In the genomic region with DNA sequence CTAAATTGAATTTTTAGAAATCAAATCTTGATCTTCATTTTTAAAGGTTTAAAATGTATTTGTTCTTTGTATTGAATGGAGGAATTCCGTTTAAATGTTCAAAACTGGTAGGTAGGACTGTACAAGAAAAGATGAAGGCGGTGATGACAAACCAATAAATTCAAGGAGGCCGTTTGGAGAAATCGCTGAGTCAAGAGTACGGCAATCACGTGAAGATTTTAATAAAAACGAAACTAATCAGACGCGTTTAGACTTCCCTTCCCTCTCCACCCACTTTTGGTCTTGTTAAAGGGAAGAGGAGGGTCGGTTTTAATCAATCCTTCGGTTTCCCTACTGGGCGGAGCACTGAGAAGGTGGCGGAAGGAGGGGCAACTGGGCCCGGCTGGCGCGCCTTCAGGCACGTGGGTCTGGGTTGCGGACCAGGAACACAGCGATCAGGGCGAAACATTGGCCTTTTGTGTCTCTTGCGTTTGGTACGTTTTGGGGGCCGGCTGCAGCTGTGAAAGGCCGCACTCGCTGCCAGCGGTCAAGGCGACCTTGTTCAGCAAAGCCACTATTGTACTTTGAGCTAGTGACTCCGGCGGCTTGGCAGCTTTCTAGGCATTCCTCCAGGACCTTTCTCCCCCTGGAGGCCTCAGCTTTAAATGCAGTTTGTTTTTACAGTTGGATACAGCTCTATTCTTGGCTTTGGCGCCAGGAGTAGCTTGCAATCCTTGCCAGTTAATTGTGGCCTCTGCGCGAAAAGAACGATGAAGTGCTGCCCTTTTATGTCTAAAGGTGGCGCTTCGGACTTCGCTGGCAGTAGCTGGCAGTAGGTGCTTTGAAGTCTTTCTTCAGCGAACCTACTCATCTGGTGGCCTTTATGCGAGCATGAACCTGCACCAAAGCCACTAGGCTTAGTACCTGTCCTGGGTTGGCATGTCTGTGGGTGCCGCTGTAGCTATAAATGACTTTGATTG, we compare ENCODE assay signal across 8 cellular contexts. TPM values are rescaled to one million over a fixed set of nuclear protein-coding genes. Genes with fewer than 3 reads are reported as not detected.
A peak's percentile ranks its signal among the peaks of the same experiment; 100 is the strongest.
DNase-seq lines count a peak whose midpoint lies in the region; ATAC-seq and TF ChIP-seq lines count a peak whose summit lies in the region.

No MANE protein-coding gene starts in this region.

- intact Hi-C loops in PC-3 (cut with micrococcal nuclease) (loop anchor here (1.0 kb wide), 1 partner anchor 17 kb away; a partner anchor contains a TSS), stomach (cut with DNase I; ENCODE audit: low total_unique reads) (no loop called here)
- intact Hi-C loops in activated T-helper 1 cell treated with anti-CD3 and anti-CD28 coated beads, Interleukin-12 subunit alpha, Interleukin-12 subunit beta, Interleukin-2, Interleukin-4 antibody, amounts not matched to agents 30 ng/mL and 10 ng/mL and 1 ng/mL, durations not matched to agents 14 hours and 24 hours and 36 hours (cut with micrococcal nuclease) = loop anchor here (1.0 to 5.0 kb wide), 4 partner anchors 12 to 234 kb away; a partner anchor contains a TSS

- H3K79me2 ChIP-seq in PC-3 (ENCODE audit: low read length) = no peaks in the 10 kb centered on the region
- no peaks in the 10 kb centered on the region for H3K79me2 ChIP-seq in fibroblast of lung (ENCODE audit: control insufficient read depth, insufficient read depth, low read length)

- TF ChIP-seq CTCF in PC-3 (conservative IDR thresholded peaks at IDR 0.05; ENCODE audit: low read depth, low read length) (peak; percentile 68), fibroblast of lung (conservative IDR thresholded peaks at IDR 0.05 in 1 of 2, IDR thresholded peaks at IDR 0.05 in 1 of 2; ENCODE audit: low read depth in 1 of 2, low read length in 2 of 2) (peak; percentile 41 to 55), stomach (IDR thresholded peaks at IDR 0.05) (peak in 4 of 7 experiments; percentile 30 to 48 (median 40))

- POLR2A ChIA-PET in PC-3 (lab: Charles Lee; ENCODE audit: unreplicated experiment) = interaction anchor here (0.7 kb wide), 1 partner anchor 261 kb away, joined by 7 read pairs; no protein-coding TSS in a partner anchor

- peaks cover 9% of the 10 kb centered on the region; the same call in 1 of the 2 replicates for H3K4me1 ChIP-seq in PC-3 (ENCODE audit: insufficient read depth, low read length)
- H3K4me1 ChIP-seq in fibroblast of lung (ENCODE audit: control insufficient read depth, extremely low read depth, insufficient read depth, low read length) = no peaks in the 10 kb centered on the region
- H3K4me1 ChIP-seq in stomach = peaks cover 0 to 4% (median 0%) of the 10 kb centered on the region in 4 donors

- H3K27ac ChIP-seq in PC-3 (ENCODE audit: low read length) (peak overlapping the region; percentile 76), fibroblast of lung (ENCODE audit: insufficient read depth, low read length) (peak overlapping the region; percentile 56), stomach (peak overlapping the region; percentile 82 to 91 (median 85))

- no peak for TF ChIP-seq EP300 in stomach (IDR thresholded peaks at IDR 0.05)

- H3K9me3 Mint-ChIP-seq in activated T-helper 1 cell treated with anti-CD3 and anti-CD28 coated beads, Interleukin-12 subunit alpha, Interleukin-12 subunit beta, Interleukin-2, Interleukin-4 antibody, amounts not matched to agents 30 ng/mL and 10 ng/mL and 1 ng/mL, durations not matched to agents 14 hours and 24 hours and 36 hours = no peaks in the 10 kb centered on the region
- peaks cover 0 to 5% (median 2%) of the 10 kb centered on the region in 7 donors for H3K9me3 Mint-ChIP-seq in naive B cell

- no peaks in the 10 kb centered on the region for H3K36me3 Mint-ChIP-seq in activated T-helper 1 cell treated with anti-CD3 and anti-CD28 coated beads, Interleukin-12 subunit alpha, Interleukin-12 subunit beta, Interleukin-2, Interleukin-4 antibody, amounts not matched to agents 30 ng/mL and 10 ng/mL and 1 ng/mL, durations not matched to agents 14 hours and 24 hours and 36 hours (ENCODE audit: low read depth)
- no peaks in the 10 kb centered on the region for H3K36me3 Mint-ChIP-seq in naive B cell

- ATAC-seq in GM21526 (IDR thresholded peaks at IDR 0.05; ENCODE audit: low FRiP score, unreplicated experiment) = peak; percentile 67
- peak; percentile 93 for ATAC-seq in PC-3
- peak; percentile 73 to 78 for ATAC-seq in naive B cell (ENCODE audit: low read depth in 2 of 2)

- DNase-seq in DMS153 treated with DMSO at 0.1 percent for 48 hours (lab: John Stamatoyannopoulos, UW; ENCODE audit: unreplicated experiment) = peak; percentile 92
- peak; percentile 20 for DNase-seq in HuH-7.5 (ENCODE audit: low spot score)
- DNase-seq in PC-3 = peak; percentile 86
- DNase-seq in activated T-helper 1 cell treated with anti-CD3 and anti-CD28 coated beads, Interleukin-12 subunit alpha, Interleukin-12 subunit beta, Interleukin-2, Interleukin-4 antibody, amounts not matched to agents 30 ng/mL and 10 ng/mL and 1 ng/mL, durations not matched to agents 14 hours and 24 hours and 36 hours (ENCODE audit: low spot score) = peak; percentile 40
- peak; percentile 74 to 90 for DNase-seq in fibroblast of lung (ENCODE audit: low read depth in 2 of 2)
- peak; percentile 50 for DNase-seq in naive B cell
- peak; percentile 76 for DNase-seq in stomach

- whole genome bisulfite sequencing in stomach, 5 donors = 1 to 26% (median 8%) methylated on average over 33 to 39 of the region's 39 CpGs

- H3K4me3 ChIP-seq in PC-3 (ENCODE audit: low read length) = peak overlapping the region; percentile 64
- H3K4me3 ChIP-seq in fibroblast of lung (replicated peaks in 1 of 4; ENCODE audit: control extremely low read depth in 1 of 4, insufficient read depth in 1 of 4, low read depth in 3 of 4, low read length in 4 of 4) = peak overlapping the region; percentile 25 to 62 (median 46)
- H3K4me3 ChIP-seq in stomach = peak overlapping the region; percentile 37 to 50 (median 46)

- H3K27me3 ChIP-seq in PC-3 (ENCODE audit: low read length) = no peaks in the 10 kb centered on the region
- no peaks in the 10 kb centered on the region for H3K27me3 ChIP-seq in fibroblast of lung (ENCODE audit: control insufficient read depth, insufficient read depth, low read length)
- H3K27me3 ChIP-seq in stomach = no peaks in the 10 kb centered on the region

- no peaks in the 10 kb centered on the region for H3K9me3 ChIP-seq in PC-3 (ENCODE audit: low read length)
- H3K9me3 ChIP-seq in fibroblast of lung (ENCODE audit: control insufficient read depth, insufficient read depth, low read depth, low read length) = no peaks in the 10 kb centered on the region
- H3K9me3 ChIP-seq in stomach = peaks cover 0 to 8% (median 0%) of the 10 kb centered on the region in 4 donors

- H3K4me3 Mint-ChIP-seq in activated T-helper 1 cell treated with anti-CD3 and anti-CD28 coated beads, Interleukin-12 subunit alpha, Interleukin-12 subunit beta, Interleukin-2, Interleukin-4 antibody, amounts not matched to agents 30 ng/mL and 10 ng/mL and 1 ng/mL, durations not matched to agents 14 hours and 24 hours and 36 hours = peak overlapping the region; percentile 77
- H3K4me3 Mint-ChIP-seq in naive B cell = peak overlapping the region; percentile 84 to 96 (median 94)

- H3K36me3 ChIP-seq in PC-3 (ENCODE audit: low read depth, low read length) = no peaks in the 10 kb centered on the region
- H3K36me3 ChIP-seq in fibroblast of lung (ENCODE audit: control insufficient read depth, insufficient read depth, low read length) = no peaks in the 10 kb centered on the region
- H3K36me3 ChIP-seq in stomach = no peaks in the 10 kb centered on the region

- H4K20me1 ChIP-seq in PC-3 (ENCODE audit: low read length) (no peaks in the 10 kb centered on the region), fibroblast of lung (ENCODE audit: control insufficient read depth, extremely low read depth, insufficient read depth, low read length) (no peaks in the 10 kb centered on the region)

- H3K4me2 ChIP-seq in PC-3 (ENCODE audit: low read length) (peak overlapping the region; percentile 84), fibroblast of lung (ENCODE audit: extremely low read depth, insufficient read depth, low read length) (peak overlapping the region; percentile 44)

- H3F3A ChIP-seq in PC-3 (ENCODE audit: low read length, unreplicated experiment) = no peaks in the 10 kb centered on the region

- H3K4me1 Mint-ChIP-seq in activated T-helper 1 cell treated with anti-CD3 and anti-CD28 coated beads, Interleukin-12 subunit alpha, Interleukin-12 subunit beta, Interleukin-2, Interleukin-4 antibody, amounts not matched to agents 30 ng/mL and 10 ng/mL and 1 ng/mL, durations not matched to agents 14 hours and 24 hours and 36 hours (ENCODE audit: low read depth) = peaks cover 12% of the 10 kb centered on the region
- H3K4me1 Mint-ChIP-seq in naive B cell = peaks cover 8 to 27% (median 10%) of the 10 kb centered on the region in 3 donors

- no peaks in the 10 kb centered on the region for H3K27me3 Mint-ChIP-seq in activated T-helper 1 cell treated with anti-CD3 and anti-CD28 coated beads, Interleukin-12 subunit alpha, Interleukin-12 subunit beta, Interleukin-2, Interleukin-4 antibody, amounts not matched to agents 30 ng/mL and 10 ng/mL and 1 ng/mL, durations not matched to agents 14 hours and 24 hours and 36 hours (ENCODE audit: insufficient read depth)
- H3K27me3 Mint-ChIP-seq in naive B cell = peaks cover 0 to 6% (median 0%) of the 10 kb centered on the region in 3 donors

- H3K9ac ChIP-seq in PC-3 (ENCODE audit: low read length) (peak overlapping the region; percentile 72), fibroblast of lung (ENCODE audit: insufficient read depth, low read length) (peak overlapping the region; percentile 35)

- BruUV-seq in PC-3 (replicated peaks; lab: Mats Ljungman, UMichigan) = TSS peak; percentile 50

- H3K9me2 ChIP-seq in PC-3 (replicated peaks; ENCODE audit: low read length) = no peaks in the 10 kb centered on the region

- TF ChIP-seq POLR2A in stomach (IDR thresholded peaks at IDR 0.05) = no peak

- H2AFZ ChIP-seq in PC-3 (ENCODE audit: low read length) (peak overlapping the region; percentile 92), fibroblast of lung (ENCODE audit: low read length) (peak overlapping the region; percentile 32)

- H3K27ac Mint-ChIP-seq in activated T-helper 1 cell treated with anti-CD3 and anti-CD28 coated beads, Interleukin-12 subunit alpha, Interleukin-12 subunit beta, Interleukin-2, Interleukin-4 antibody, amounts not matched to agents 30 ng/mL and 10 ng/mL and 1 ng/mL, durations not matched to agents 14 hours and 24 hours and 36 hours = peak overlapping the region; percentile 76
- H3K27ac Mint-ChIP-seq in naive B cell = peak overlapping the region; percentile 66 to 94 (median 90)

- CTCF ChIA-PET in PC-3 (lab: Charles Lee) = interaction anchor here (0.5 to 1.6 kb wide), 10 partner anchors 10 to 1016 kb away, joined by 3 to 15 read pairs (median 4); no protein-coding TSS in a partner anchor

RNA-seq across cellular contexts. Expression of a gene that starts 16.7 kb away (rescaled TPM):
- total RNA-seq in PC-3 (2014; rRNA removed) (51.5 and 53.8 TPM in 2 replicates), fibroblast of lung (172 and 182 TPM in 2 replicates), stomach (100 to 1,000 TPM in 1 of 5 donors, 10 to 100 TPM in 3, 1 to 10 TPM in 1; 2.6 to 153 (median 35.7) TPM)
- 42.7 and 44.1 TPM in 2 replicates for total RNA-seq in activated T-helper 1 cell treated with anti-CD3 and anti-CD28 coated beads, Interleukin-12 subunit alpha, Interleukin-12 subunit beta, Interleukin-2, Interleukin-4 antibody, amounts not matched to agents 30 ng/mL and 10 ng/mL and 1 ng/mL, durations not matched to agents 14 hours and 24 hours and 36 hours
- polyA plus RNA-seq in fibroblast of lung (159 and 196 TPM in 2 replicates), naive B cell (ENCODE audit: low read depth in 6 of 6) (100 to 1,000 TPM in 1 of 6 donors, 10 to 100 TPM in 5; 72.9 to 142 (median 79.6) TPM), stomach (10 to 100 TPM; 21.8 to 41.5 (median 29.6) TPM)
- 109 and 126 TPM in 2 replicates for polyA plus RNA-seq in fibroblast of lung (2012)
- 12.5 and 22.3 TPM in 2 replicates for polyA minus RNA-seq in fibroblast of lung (ENCODE audit: low replicate concordance)

Comparison
In these comparisons a context has a peak if more than half of its experiments do, and no peak if none do; other contexts are left out.
1. Peak in every context shown above with its lines: DNase-seq, ATAC-seq, H3K4me3 ChIP-seq and H3K27ac ChIP-seq.
2. DNase-seq: peak in every context shown above with its lines; median percentile 92 in DMS153 treated with DMSO at 0.1 percent for 48 hours; 86 in PC-3; 82 in fibroblast of lung; 76 in stomach; 50 in naive B cell; 40 in activated T-helper 1 cell treated with anti-CD3 and anti-CD28 coated beads, Interleukin-12 subunit alpha, Interleukin-12 subunit beta, Interleukin-2, Interleukin-4 antibody, amounts not matched to agents 30 ng/mL and 10 ng/mL and 1 ng/mL, durations not matched to agents 14 hours and 24 hours and 36 hours; 20 in HuH-7.5.